Comparison of ENCODE assay signal across 8 cellular contexts in the genomic region with DNA sequence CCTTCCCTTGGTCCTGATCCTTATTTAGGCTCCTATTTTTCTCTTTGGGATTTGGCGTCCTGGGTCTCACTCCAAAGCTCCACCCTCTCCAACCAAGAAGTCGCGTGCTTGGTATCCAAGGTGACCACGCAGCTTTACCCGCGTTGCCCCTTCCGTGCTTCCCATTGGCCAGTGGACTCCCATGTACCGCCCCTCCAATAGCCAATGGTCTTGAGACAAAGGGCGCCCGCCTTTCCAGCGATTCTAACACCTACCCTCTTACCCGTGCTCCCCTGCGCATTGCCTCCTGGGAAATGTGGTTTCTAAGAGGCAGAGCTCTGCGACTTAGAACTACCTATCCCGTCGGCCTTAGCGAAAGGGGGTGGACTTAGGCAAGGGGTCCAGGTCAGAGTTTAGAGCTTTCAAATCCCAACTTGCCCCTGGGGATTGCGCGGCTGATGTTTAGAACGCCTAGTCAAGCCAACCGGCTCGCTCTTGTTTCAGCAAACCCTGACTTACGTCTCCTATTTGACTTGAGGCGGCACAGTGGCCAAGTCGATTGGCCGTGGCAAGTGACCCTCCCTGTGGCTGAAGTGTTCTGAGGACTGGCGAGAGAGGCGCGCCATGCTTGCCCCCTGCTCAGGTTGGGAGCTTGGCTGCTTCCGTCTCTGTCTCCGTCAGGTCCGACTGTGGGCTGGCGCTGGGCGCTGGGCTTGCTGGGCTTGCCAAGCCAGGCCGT. TPM values are rescaled to one million over a fixed set of nuclear protein-coding genes. Genes with fewer than 3 reads are reported as not detected.
A peak's percentile ranks its signal among the peaks of the same experiment; 100 is the strongest.
DNase-seq lines count a peak whose midpoint lies in the region; ATAC-seq, FAIRE-seq and TF ChIP-seq lines count a peak whose summit lies in the region.
"Not testable (repeated sequence)": the region's sequence is repeated elsewhere in the genome, so short reads cannot be mapped to it uniquely, and the experiment has no call there.

FAM185A (plus strand) TSS at position 395 of the 718 bp plus-strand sequence; CDS start at position 604, 209 bp downstream.

- peak within 1 kb of the TSS; percentile 54 to 80 (median 68) for H3K9ac ChIP-seq in H1 (replicated peaks in 1 of 4; ENCODE audit: extremely low read depth in 1 of 4, low read depth in 3 of 4, low read length in 3 of 4)

- peak; percentile 97 for ATAC-seq in GM21367 (IDR thresholded peaks at IDR 0.05; ENCODE audit: unreplicated experiment)

- not testable (repeated sequence) for TF ChIP-seq RAD21 in H1 (IDR thresholded peaks at IDR 0.05 in 1 of 2, conservative IDR thresholded peaks at IDR 0.05 in 1 of 2; ENCODE audit: low read depth in 2 of 2, low read length in 2 of 2)

- H2BK15ac ChIP-seq in H1 (ENCODE audit: low read length) = not testable (repeated sequence)

- not testable (repeated sequence) for H3K9me3 ChIP-seq in H1 (ENCODE audit: insufficient read depth in 2 of 2, low read depth in 1 of 2, low read length in 1 of 2)

- H2BK12ac ChIP-seq in H1 (ENCODE audit: low read depth, low read length) = not testable (repeated sequence)

- H4K20me1 ChIP-seq in H1 (replicated peaks in 1 of 2; ENCODE audit: control insufficient read depth in 1 of 2, insufficient read depth in 2 of 2, low read length in 2 of 2) = not testable (repeated sequence)

- H3K4me2 ChIP-seq in H1 (ENCODE audit: insufficient read depth in 1 of 2, low read depth in 2 of 2, low read length in 2 of 2) = peak within 1 kb of the TSS; percentile 78 to 86

- TF ChIP-seq POLR2A in H1 (IDR thresholded peaks at IDR 0.05; ENCODE audit: control extremely low read depth in 1 of 2, low read depth in 2 of 2, low read length in 2 of 2) = peak in 1 of 2 experiments; percentile 52; a peak in 2 of 3 replicates

- H3K27me3 ChIP-seq in H1 (replicated peaks in 1 of 4; ENCODE audit: control insufficient read depth in 3 of 4, extremely low read depth in 1 of 4, insufficient read depth in 3 of 4, low read length in 3 of 4) = not testable (repeated sequence)

- not testable (repeated sequence) for H3K4me1 ChIP-seq in H1 (replicated peaks in 1 of 4; ENCODE audit: control insufficient read depth in 3 of 4, insufficient read depth in 4 of 4, low read length in 3 of 4)

- H3K18ac ChIP-seq in H1 (ENCODE audit: extremely low read depth, low read length) = not testable (repeated sequence)

- FAIRE-seq in H1 (lab: Jason Lieb, UNC) = peak; percentile 95

- DNase-seq in COR-L47 (lab: John Stamatoyannopoulos, UW) (peak; percentile 99), HT1080 (ENCODE audit: low read depth) (peak; percentile 99), NOMO-1 (lab: John Stamatoyannopoulos, UW; ENCODE audit: unreplicated experiment in 2 of 2) (peak; percentile 91), H1 (ENCODE audit: low read depth in 1 of 2, low spot score in 2 of 2) (peak; percentile 92 to 98), medulla oblongata (ENCODE audit: extremely low spot score) (peak; percentile 100)
- peak; percentile 69 to 87 (median 83) for DNase-seq in activated CD8-positive, alpha-beta memory T cell treated with anti-CD3 and anti-CD28 coated beads for 48 hours (ENCODE audit: low read depth in 2 of 3, low spot score in 2 of 3)
- DNase-seq in stimulated activated CD4-positive, alpha-beta T cell treated with anti-CD3 and anti-CD28 coated beads, TNF-alpha, amount 100 ng/mL, for 48 hours (ENCODE audit: low read depth in 3 of 3) = peak; percentile 88 to 96 (median 91)

- H4K91ac ChIP-seq in H1 (replicated peaks; ENCODE audit: insufficient read length, low read length) = not testable (repeated sequence)

- not testable (repeated sequence) for H4K5ac ChIP-seq in H1 (ENCODE audit: insufficient read length, low read depth, low read length)

- H2BK5ac ChIP-seq in H1 (ENCODE audit: low read depth, low read length) = not testable (repeated sequence)

- not testable (repeated sequence) for H3K36me3 ChIP-seq in H1 (ENCODE audit: control insufficient read depth in 2 of 4, insufficient read depth in 4 of 4, low read length in 3 of 4)

- not testable (repeated sequence) for H3K14ac ChIP-seq in H1 (ENCODE audit: insufficient read length)

- H3K27ac ChIP-seq in H1 (ENCODE audit: low read depth, low read length) = peak within 1 kb of the TSS; percentile 73; the same call in 1 of the 2 replicates

- H3K4me3 ChIP-seq in H1 (ENCODE audit: extremely low read depth in 1 of 4, insufficient read depth in 2 of 4, low read depth in 3 of 4, low read length in 4 of 4) = peak within 1 kb of the TSS; percentile 52 to 76 (median 72)

- not testable (repeated sequence) for H3K4ac ChIP-seq in H1 (replicated peaks; ENCODE audit: insufficient read length, low read depth, low read length)

- H3K79me1 ChIP-seq in H1 (ENCODE audit: low read depth, low read length) = not testable (repeated sequence)

- H2AFZ ChIP-seq in H1 (ENCODE audit: low read length) = peak within 1 kb of the TSS; percentile 78

- WGBS in H1 (ENCODE audit: extremely low coverage in 1 of 2, insufficient coverage in 1 of 2, insufficient read length in 1 of 2, insufficient replicate concordance in 2 of 2, low coverage in 1 of 2, low lambda C conversion rate in 2 of 2, missing lambda C conversion rate in 1 of 2), 2 experiments = 1% methylated on average over 29 of the region's 35 CpGs; no CpG with 5 or more reads in 1 of the 2 experiments

- not testable (repeated sequence) for TF ChIP-seq CTCF in H1 (IDR thresholded peaks at IDR 0.05; ENCODE audit: control extremely low read depth in 1 of 3, insufficient read depth in 1 of 3, low read depth in 1 of 3, low read length in 3 of 3)

- H2BK120ac ChIP-seq in H1 (replicated peaks; ENCODE audit: low read depth, low read length) = not testable (repeated sequence)

- TF ChIP-seq EP300 in H1 (IDR thresholded peaks at IDR 0.05; ENCODE audit: borderline replicate concordance in 1 of 2, low read depth in 2 of 2, low read length in 2 of 2) = not testable (repeated sequence)

- not testable (repeated sequence) for H3K23ac ChIP-seq in H1 (ENCODE audit: insufficient read length)

- H3K56ac ChIP-seq in H1 (replicated peaks; ENCODE audit: insufficient read length, low read depth, low read length) = not testable (repeated sequence)

- not testable (repeated sequence) for H2BK20ac ChIP-seq in H1 (ENCODE audit: low read length)

- not testable (repeated sequence) for H3K23me2 ChIP-seq in H1 (ENCODE audit: low read depth, low read length)

- CTCF ChIA-PET in H1 (lab: Charles Lee; ENCODE audit: partially characterized antibody) = interaction anchor here (0.7 to 1.4 kb wide), 3 partner anchors 314 to 576 kb away, joined by 3 to 5 read pairs (median 3); no protein-coding TSS in a partner anchor

- H4K8ac ChIP-seq in H1 (ENCODE audit: extremely low read depth, insufficient read depth, low read length) = not testable (repeated sequence)

- H2AK5ac ChIP-seq in H1 (ENCODE audit: low read depth, low read length) = not testable (repeated sequence)

- POLR2A ChIA-PET in H1 (lab: Charles Lee; ENCODE audit: partially characterized antibody) = interaction anchor here (0.7 to 1.0 kb wide), 2 partner anchors 313 to 326 kb away, joined by 4 to 7 read pairs; partner anchors contain the start of genes ARMC10 and FBXL13

- H3K79me2 ChIP-seq in H1 (ENCODE audit: control insufficient read depth in 1 of 2, insufficient read depth in 2 of 2, low read length in 2 of 2) = not testable (repeated sequence)

TF ChIP-seq in H1, 55 proteins besides CTCF, POLR2A, EP300 and RAD21 (continues in another document):
- peak; percentile 51; the same call in 1 of the 2 replicates for TF ChIP-seq TAF1 (IDR thresholded peaks at IDR 0.05; ENCODE audit: low read depth, low read length)
- peak; percentile 81 for TF ChIP-seq SIX5 (IDR thresholded peaks at IDR 0.05; ENCODE audit: low read depth, low read length)
- peak; percentile 73 for TF ChIP-seq KDM4A (IDR thresholded peaks at IDR 0.05; ENCODE audit: low read depth, low read length, severe bottlenecking)
- peak; percentile 62 for TF ChIP-seq CREB1 (IDR thresholded peaks at IDR 0.05)
- TF ChIP-seq, protein P1, sequence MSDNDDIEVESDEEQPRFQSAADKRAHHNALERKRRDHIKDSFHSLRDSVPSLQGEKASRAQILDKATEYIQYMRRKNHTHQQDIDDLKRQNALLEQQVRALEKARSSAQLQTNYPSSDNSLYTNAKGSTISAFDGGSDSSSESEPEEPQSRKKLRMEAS (IDR thresholded peaks at IDR 0.05) = peak; percentile 58; the same call in 1 of the 2 replicates
- peak; percentile 85 for TF ChIP-seq E2F6 (IDR thresholded peaks at IDR 0.05)
- TF ChIP-seq SP1 (IDR thresholded peaks at IDR 0.05; ENCODE audit: low read depth, low read length) = peak; percentile 85
- peak; percentile 34; the same call in 1 of the 2 replicates for TF ChIP-seq SP2 (IDR thresholded peaks at IDR 0.05; ENCODE audit: low read length)
- peak; percentile 44; the same call in 1 of the 2 replicates for TF ChIP-seq POLR2AphosphoS5 (IDR thresholded peaks at IDR 0.05; ENCODE audit: low read depth, low read length)
- TF ChIP-seq TBP (IDR thresholded peaks at IDR 0.05; ENCODE audit: low read depth, low read length) = 0 out of 2 replicates have a peak, but pooled peaks have one; percentile 36
- TF ChIP-seq NRF1 (IDR thresholded peaks at IDR 0.05; ENCODE audit: low read depth, low read length) = 0 out of 2 replicates have a peak, but pooled peaks have one; percentile 11
- peak in 1 of 2 experiments; percentile 82; a peak in 2 of 4 replicates for TF ChIP-seq SIN3A (conservative IDR thresholded peaks at IDR 0.05 in 1 of 2, IDR thresholded peaks at IDR 0.05 in 1 of 2; ENCODE audit: low read depth in 1 of 2, low read length in 2 of 2)
- TF ChIP-seq CHD2 (IDR thresholded peaks at IDR 0.05; ENCODE audit: low read length) = peak; percentile 70

RNA-seq across cellular contexts. Expression of gene FAM185A, which starts in this region (rescaled TPM):
- total RNA-seq in HT1080 (2014; rRNA removed; shearing (Covaris generic)) = 6.9 and 8.2 TPM in 2 replicates
- polyA plus RNA-seq in HT1080 (2015; cell fraction: cytosol; rRNA removed) = 3.8 and 4.5 TPM in 2 replicates
- 11.1 and 15.1 TPM in 2 replicates for polyA plus RNA-seq in HT1080 (2015; cell fraction: nucleus; rRNA removed)
- 6.6 TPM in 2 replicates for total RNA-seq in H1 (2021; fragmentation: NEBNext Ultra II Directional; extraction: Animal tissue kit (Norgen Biotek cat#: 25700))
- polyA plus RNA-seq in H1 (2011; rRNA removed) = 5.2 and 7.4 TPM in 2 replicates
- polyA plus RNA-seq in H1 (2011; cell fraction: cytosol; rRNA removed) = 9.2 TPM
- 12.9 TPM for polyA plus RNA-seq in H1 (2011; cell fraction: nucleus; rRNA removed)
- 5.3 to 7.4 TPM (median 6.6 TPM) in 4 replicates for polyA plus RNA-seq in H1 (2012, experiment 1 of 2)
- polyA plus RNA-seq in H1 (2012, experiment 2 of 2) = 1.1 TPM
- polyA plus RNA-seq in H1 (2013, experiment 1 of 2) = 2.8 TPM
- 2.8 TPM for polyA plus RNA-seq in H1 (2013, experiment 2 of 2)
- 4.9 and 5.6 TPM in 2 replicates for polyA minus RNA-seq in H1 (2011; rRNA and poly(A)+ RNA removed)
- polyA minus RNA-seq in H1 (2011; cell fraction: cytosol; rRNA and poly(A)+ RNA removed) = 11.1 TPM
- polyA minus RNA-seq in H1 (2011; cell fraction: nucleus; rRNA and poly(A)+ RNA removed) = 24.9 TPM

Comparison
In these comparisons a context has a peak if more than half of its experiments do, and no peak if none do; other contexts are left out.
1. Peak in every context shown above with its lines: DNase-seq, ATAC-seq, H3K4me3 ChIP-seq and H3K27ac ChIP-seq.